In the genomic region with DNA sequence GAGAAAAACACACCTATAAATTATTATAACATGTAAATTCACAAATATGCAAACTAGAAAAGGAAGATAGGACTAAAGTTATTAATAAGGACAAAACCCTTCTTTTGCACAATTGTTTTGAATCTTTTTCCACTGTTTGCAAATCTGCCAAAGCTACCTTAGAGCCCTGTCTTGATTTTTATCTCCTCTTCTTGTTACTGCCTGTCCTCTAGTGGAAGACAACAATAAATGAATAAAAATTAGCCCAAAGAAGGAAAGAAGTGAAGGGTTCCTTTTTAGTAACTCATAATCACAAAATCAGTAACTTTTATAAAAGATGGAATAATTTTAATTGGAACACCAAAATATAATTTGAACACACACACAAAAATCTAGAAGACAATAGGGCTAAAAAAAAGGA, we compare ENCODE assay signal across 16 cellular contexts. TPM values are rescaled to one million over a fixed set of nuclear protein-coding genes. Genes with fewer than 3 reads are reported as not detected.
DNase-seq lines count a peak whose midpoint lies in the region; ATAC-seq and TF ChIP-seq lines count a peak whose summit lies in the region.
"Had no signal": no experiment of that assay in that cellular context is flagged by ENCODE, and none has a peak within 500 bp of the region (broad histone marks: within the 10 kb centered on the region; RNA-seq: fewer than 3 reads in every experiment).

No MANE protein-coding gene starts in this region.

- no peaks in the 10 kb centered on the region for H3K79me2 ChIP-seq in Loucy (ENCODE audit: insufficient read depth, low read length)

- H3K27ac Mint-ChIP-seq in activated T-cell treated with anti-CD3 and anti-CD28 coated beads, Interleukin-2, amount 50 U/mL, for 72 hours, result no peak overlapping the region
- H3K27ac Mint-ChIP-seq in activated naive CD8-positive, alpha-beta T cell treated with anti-CD3 and anti-CD28 coated beads, Interleukin-2, amount 50 U/mL, for 24 hours, result peak overlapping the region; percentile 28
- H3K27ac Mint-ChIP-seq in stimulated activated effector memory CD8-positive, alpha-beta T cell treated with anti-CD3 and anti-CD28 coated beads, Interleukin-12 subunit alpha, Interleukin-12 subunit beta, amount 100 ng/mL, for 72 hours, result no peak overlapping the region
- H3K27ac Mint-ChIP-seq: GM23338 had no signal

- ATAC-seq in activated T-cell treated with anti-CD3 and anti-CD28 coated beads, Interleukin-2, amount 50 U/mL, for 72 hours (replicated peaks in 1 of 2), result no peak
- ATAC-seq in activated naive CD8-positive, alpha-beta T cell treated with anti-CD3 and anti-CD28 coated beads, Interleukin-2, amount 50 U/mL, for 24 hours, result no peak
- ATAC-seq in stimulated activated effector memory CD8-positive, alpha-beta T cell treated with anti-CD3 and anti-CD28 coated beads, Interleukin-12 subunit alpha, Interleukin-12 subunit beta, amount 100 ng/mL, for 72 hours, result no peak
- ATAC-seq: GM23338 had no signal

- H3K4me3 Mint-ChIP-seq in activated T-cell treated with anti-CD3 and anti-CD28 coated beads, Interleukin-2, amount 50 U/mL, for 72 hours, result peak overlapping the region; percentile 54 to 79
- H3K4me3 Mint-ChIP-seq in activated naive CD8-positive, alpha-beta T cell treated with anti-CD3 and anti-CD28 coated beads, Interleukin-2, amount 50 U/mL, for 24 hours, result peak overlapping the region; percentile 36
- H3K4me3 Mint-ChIP-seq in stimulated activated effector memory CD8-positive, alpha-beta T cell treated with anti-CD3 and anti-CD28 coated beads, Interleukin-12 subunit alpha, Interleukin-12 subunit beta, amount 100 ng/mL, for 72 hours, result peak overlapping the region; percentile 85
- H3K4me3 Mint-ChIP-seq: GM23338 had no signal

- H3K36me3 ChIP-seq in Loucy (ENCODE audit: insufficient read depth, low read length) (no peaks in the 10 kb centered on the region), MG63 (no peaks in the 10 kb centered on the region)
- H3K36me3 ChIP-seq: prostate gland, WERI-Rb-1 had no signal

- no peaks in the 10 kb centered on the region for H3K9me3 ChIP-seq in Loucy (ENCODE audit: insufficient read depth, low read depth, low read length)
- no peaks in the 10 kb centered on the region for H3K9me3 ChIP-seq in MG63
- H3K9me3 ChIP-seq: prostate gland had no signal

- no peak for DNase-seq in activated T-cell treated with anti-CD3 and anti-CD28 coated beads, Interleukin-2, amount 50 U/mL, for 72 hours
- DNase-seq in activated T-cell treated with anti-CD3 and anti-CD28 coated beads for 4 hours (no peak), MG63 (no peak), GF-D8 (lab: John Stamatoyannopoulos, UW) (no peak), superior temporal gyrus (ENCODE audit: extremely low spot score) (no peak)
- DNase-seq in activated naive CD8-positive, alpha-beta T cell treated with anti-CD3 and anti-CD28 coated beads, Interleukin-2, amount 50 U/mL, for 24 hours, result no peak
- no peak for DNase-seq in stimulated activated effector memory CD8-positive, alpha-beta T cell treated with anti-CD3 and anti-CD28 coated beads, Interleukin-12 subunit alpha, Interleukin-12 subunit beta, amount 100 ng/mL, for 72 hours (ENCODE audit: low spot score in 2 of 2)
- DNase-seq: aorta, NCI-H1694 treated with DMSO at 0.1 percent for 48 hours, NCI-H446 treated with DMSO at 0.1 percent for 48 hours, WERI-Rb-1 had no signal

- no peaks in the 10 kb centered on the region for H3K9me2 ChIP-seq in Loucy (replicated peaks; ENCODE audit: low read depth, low read length)

- H4K20me1 ChIP-seq in Loucy (ENCODE audit: insufficient read depth, low read length, poor library complexity, severe bottlenecking), result no peaks in the 10 kb centered on the region

- H3K9me3 Mint-ChIP-seq in activated T-cell treated with anti-CD3 and anti-CD28 coated beads, Interleukin-2, amount 50 U/mL, for 72 hours, result no peaks in the 10 kb centered on the region
- no peaks in the 10 kb centered on the region for H3K9me3 Mint-ChIP-seq in activated naive CD8-positive, alpha-beta T cell treated with anti-CD3 and anti-CD28 coated beads, Interleukin-2, amount 50 U/mL, for 24 hours
- no peaks in the 10 kb centered on the region for H3K9me3 Mint-ChIP-seq in stimulated activated effector memory CD8-positive, alpha-beta T cell treated with anti-CD3 and anti-CD28 coated beads, Interleukin-12 subunit alpha, Interleukin-12 subunit beta, amount 100 ng/mL, for 72 hours
- H3K9me3 Mint-ChIP-seq: GM23338 had no signal

- H3K4me1 Mint-ChIP-seq in activated T-cell treated with anti-CD3 and anti-CD28 coated beads, Interleukin-2, amount 50 U/mL, for 72 hours (ENCODE audit: low read depth), result peaks cover 88% of the 10 kb centered on the region
- peaks cover 85% of the 10 kb centered on the region for H3K4me1 Mint-ChIP-seq in activated naive CD8-positive, alpha-beta T cell treated with anti-CD3 and anti-CD28 coated beads, Interleukin-2, amount 50 U/mL, for 24 hours
- peaks cover 61% of the 10 kb centered on the region for H3K4me1 Mint-ChIP-seq in stimulated activated effector memory CD8-positive, alpha-beta T cell treated with anti-CD3 and anti-CD28 coated beads, Interleukin-12 subunit alpha, Interleukin-12 subunit beta, amount 100 ng/mL, for 72 hours
- H3K4me1 Mint-ChIP-seq: GM23338 had no signal

- H3K27me3 Mint-ChIP-seq in activated T-cell treated with anti-CD3 and anti-CD28 coated beads, Interleukin-2, amount 50 U/mL, for 72 hours (ENCODE audit: low read depth), result no peaks in the 10 kb centered on the region
- no peaks in the 10 kb centered on the region for H3K27me3 Mint-ChIP-seq in activated naive CD8-positive, alpha-beta T cell treated with anti-CD3 and anti-CD28 coated beads, Interleukin-2, amount 50 U/mL, for 24 hours

- no peaks in the 10 kb centered on the region for H3F3A ChIP-seq in Loucy (ENCODE audit: low read depth)

- H3K4me2 ChIP-seq in Loucy (ENCODE audit: low read depth, low read length, poor library complexity, severe bottlenecking), result no peak overlapping the region
- H3K4me2 ChIP-seq: GM23338 had no signal

- H2AFZ ChIP-seq in Loucy (ENCODE audit: low read length), result no peak overlapping the region
- H2AFZ ChIP-seq: GM23338 had no signal

- H3K36me3 Mint-ChIP-seq in activated T-cell treated with anti-CD3 and anti-CD28 coated beads, Interleukin-2, amount 50 U/mL, for 72 hours (ENCODE audit: insufficient read depth in 2 of 2), result peaks cover 0 to under 1% of the 10 kb centered on the region in 2 donors
- no peaks in the 10 kb centered on the region for H3K36me3 Mint-ChIP-seq in activated naive CD8-positive, alpha-beta T cell treated with anti-CD3 and anti-CD28 coated beads, Interleukin-2, amount 50 U/mL, for 24 hours (ENCODE audit: low read depth)
- H3K36me3 Mint-ChIP-seq in stimulated activated effector memory CD8-positive, alpha-beta T cell treated with anti-CD3 and anti-CD28 coated beads, Interleukin-12 subunit alpha, Interleukin-12 subunit beta, amount 100 ng/mL, for 72 hours, result no peaks in the 10 kb centered on the region

- no peaks in the 10 kb centered on the region for H3K27me3 ChIP-seq in Loucy (ENCODE audit: insufficient read depth, low read length, poor library complexity, severe bottlenecking)
- no peaks in the 10 kb centered on the region for H3K27me3 ChIP-seq in MG63

- H3K4me3 ChIP-seq in Loucy (ENCODE audit: low read length, poor library complexity, severe bottlenecking) (no peak overlapping the region), MG63 (no peak overlapping the region)
- H3K4me3 ChIP-seq: GM23338, prostate gland had no signal

- TF ChIP-seq CTCF in Loucy (conservative IDR thresholded peaks at IDR 0.05; ENCODE audit: low read length), result peak; percentile 33; the same call in 1 of the 2 replicates

- H3K4me1 ChIP-seq in Loucy (ENCODE audit: insufficient read depth, low read length, poor library complexity, severe bottlenecking), result peaks cover 16% of the 10 kb centered on the region
- H3K4me1 ChIP-seq: prostate gland had no signal

- no peak overlapping the region for H3K9ac ChIP-seq in Loucy (ENCODE audit: low read depth, low read length, poor library complexity, severe bottlenecking)

RNA-seq across cellular contexts. Expression of gene CD200R1, which starts 2.7 kb away (rescaled TPM):
- 1 to 10 TPM; 1.4 to 2.2 TPM for total RNA-seq in activated T-cell treated with anti-CD3 and anti-CD28 coated beads, Interleukin-2, amount 50 U/mL, for 72 hours
- total RNA-seq in MG63 (2014; rRNA removed; shearing (Covaris generic); ENCODE audit: low replicate concordance), result 0.36 and 0.67 TPM in 2 replicates
- total RNA-seq: HT-29, SK-MEL-5 had no signal

RNA-seq across cellular contexts. Expression of gene GTPBP8, which starts 18.6 kb away (rescaled TPM):
- 10 to 100 TPM; 27.0 to 28.7 TPM for total RNA-seq in activated T-cell treated with anti-CD3 and anti-CD28 coated beads, Interleukin-2, amount 50 U/mL, for 72 hours
- 52.1 and 54.8 TPM in 2 replicates for total RNA-seq in MG63 (2014; rRNA removed; shearing (Covaris generic); ENCODE audit: low replicate concordance)
